9 cellular contexts compared by ENCODE assay signal in the genomic region with DNA sequence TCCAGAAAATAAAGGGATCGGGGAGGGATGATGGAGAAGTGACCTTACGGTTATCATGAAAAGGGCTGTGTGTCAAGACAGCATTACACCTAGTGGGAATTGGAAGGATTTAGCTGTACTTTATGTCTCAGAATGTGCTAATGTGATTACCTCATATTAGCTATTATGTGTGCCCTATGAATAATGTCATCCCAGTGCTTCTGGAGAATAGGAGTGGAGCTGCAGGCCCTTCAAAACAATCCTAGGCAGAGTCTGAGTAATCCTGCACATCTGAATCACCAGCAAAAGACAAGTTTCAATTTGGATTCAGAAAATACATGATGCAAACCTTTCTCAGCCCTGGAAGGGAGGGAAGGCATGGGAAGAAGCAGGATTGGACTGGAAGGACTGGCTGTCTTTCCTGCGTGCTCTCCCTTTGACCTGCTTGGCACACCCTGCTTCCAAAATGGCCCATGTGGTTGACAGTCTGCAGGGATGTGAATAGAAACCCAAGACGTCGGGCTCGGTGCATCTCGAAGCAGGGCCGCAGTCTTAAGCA. TPM values are rescaled to one million over a fixed set of nuclear protein-coding genes. Genes with fewer than 3 reads are reported as not detected.
A peak's percentile ranks its signal among the peaks of the same experiment; 100 is the strongest.
DNase-seq lines count a peak whose midpoint lies in the region; ATAC-seq and TF ChIP-seq lines count a peak whose summit lies in the region.
"Had no signal": no experiment of that assay in that cellular context is flagged by ENCODE, and none has a peak within 500 bp of the region (broad histone marks: within the 10 kb centered on the region; RNA-seq: fewer than 3 reads in every experiment).

No MANE protein-coding gene starts in this region.

- H3K4me1 ChIP-seq in right atrium auricular region, result peaks cover 3 to 99% of the 10 kb centered on the region in 2 donors
- peaks cover 98% of the 10 kb centered on the region in 2 donors for H3K4me1 ChIP-seq in gastrocnemius medialis

- H3K36me3 ChIP-seq in right atrium auricular region (no peaks in the 10 kb centered on the region), gastrocnemius medialis (no peaks in the 10 kb centered on the region)

- DNase-seq in ELR (ENCODE audit: low read depth), result peak; percentile 86
- peak in 37 of 58 donors; percentile 14 to 78 (median 43) for DNase-seq in anterior cingulate cortex (lab: John Stamatoyannopoulos, UW)
- peak; percentile 87 for DNase-seq in right atrium auricular region (ENCODE audit: low spot score)
- DNase-seq in gastrocnemius medialis, result peak; percentile 90 to 93
- no peak for DNase-seq in NCI-H2196 (lab: John Stamatoyannopoulos, UW; ENCODE audit: unreplicated experiment)
- DNase-seq in NOMO-1 (lab: John Stamatoyannopoulos, UW; ENCODE audit: unreplicated experiment in 2 of 2), result no peak
- DNase-seq: activated CD4-positive, alpha-beta T cell treated with anti-CD3 and anti-CD28 coated beads for 48 hours had no signal

- peak; percentile 64 to 66 for ATAC-seq in gastrocnemius medialis
- ATAC-seq in GM21529 (IDR thresholded peaks at IDR 0.05; ENCODE audit: unreplicated experiment), result no peak
- no peak for ATAC-seq in GM18868 (IDR thresholded peaks at IDR 0.05; ENCODE audit: unreplicated experiment)

- in situ Hi-C loops in gastrocnemius medialis (cut with MboI; ENCODE audit: low sequenced_read_pairs in 4 of 4), result loop anchor here in 2 of 4 donors (10.0 kb wide), 2 partner anchors 62 to 542 kb away; no protein-coding TSS in a partner anchor

- H3K4me3 ChIP-seq in right atrium auricular region (no peak overlapping the region), gastrocnemius medialis (peak overlapping the region in 1 of 4 donors; percentile 42)

- H3K9me3 ChIP-seq in right atrium auricular region (no peaks in the 10 kb centered on the region), gastrocnemius medialis (no peaks in the 10 kb centered on the region)

- TF ChIP-seq POLR2A in gastrocnemius medialis (IDR thresholded peaks at IDR 0.05), result peak in 1 of 2 donors; percentile 11

- H3K27me3 ChIP-seq in right atrium auricular region (no peaks in the 10 kb centered on the region), gastrocnemius medialis (no peaks in the 10 kb centered on the region)

- H3K27ac ChIP-seq in right atrium auricular region, result peak overlapping the region; percentile 97 to 99
- H3K27ac ChIP-seq in gastrocnemius medialis, result peak overlapping the region; percentile 93 to 100 (median 98)

- TF ChIP-seq CTCF in right atrium auricular region (IDR thresholded peaks at IDR 0.05), result no peak
- TF ChIP-seq CTCF in gastrocnemius medialis (IDR thresholded peaks at IDR 0.05 in 4 of 5, conservative IDR thresholded peaks at IDR 0.05 in 1 of 5), result no peak

- intact Hi-C loops in gastrocnemius medialis (cut with DNase I; ENCODE audit: low total_unique reads), result loop anchor here (2.0 kb wide), 2 partner anchors 192 to 464 kb away; no protein-coding TSS in a partner anchor

RNA-seq across cellular contexts. Expression of a gene that starts 54.1 kb away (rescaled TPM):
- total RNA-seq in right atrium auricular region (10 to 100 TPM in 1 of 2 donors, 1 to 10 TPM in 1; 5.5 to 11.3 TPM), gastrocnemius medialis (10 to 100 TPM in 1 of 4 donors, 1 to 10 TPM in 3; 5.7 to 11.9 (median 8.2) TPM)

Comparison
In these comparisons a context has a peak if more than half of its experiments do, and no peak if none do; other contexts are left out.
1. DNase-seq: peak in ELR (single experiment), anterior cingulate cortex (37 of 58), right atrium auricular region (single experiment) and gastrocnemius medialis (2 of 2); none in NCI-H2196 (single experiment) and NOMO-1 (0 of 2).
2. ATAC-seq: peak in gastrocnemius medialis (2 of 2); none in GM21529 (single experiment) and GM18868 (single experiment).